ENCODE assay signal across 8 cellular contexts in the genomic region with DNA sequence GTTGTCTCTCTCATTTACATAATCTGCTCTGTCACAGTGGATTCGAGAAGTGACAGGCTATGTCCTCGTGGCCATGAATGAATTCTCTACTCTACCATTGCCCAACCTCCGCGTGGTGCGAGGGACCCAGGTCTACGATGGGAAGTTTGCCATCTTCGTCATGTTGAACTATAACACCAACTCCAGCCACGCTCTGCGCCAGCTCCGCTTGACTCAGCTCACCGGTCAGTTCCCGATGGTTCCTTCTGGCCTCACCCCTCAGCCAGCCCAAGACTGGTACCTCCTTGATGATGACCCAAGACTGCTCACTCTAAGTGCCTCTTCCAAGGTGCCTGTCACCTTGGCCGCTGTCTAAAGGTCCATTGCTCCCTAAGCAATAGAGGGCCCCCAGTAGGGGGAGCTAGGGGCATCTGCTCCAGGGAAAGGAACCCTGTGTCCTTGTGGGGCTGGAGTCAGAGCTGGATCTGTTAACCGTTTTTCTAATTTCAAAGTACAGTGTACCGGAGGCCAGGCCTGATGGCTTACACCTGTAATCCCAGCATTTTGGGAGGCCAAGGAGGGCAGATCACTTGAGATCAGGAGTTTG.
DNase-seq lines count a peak whose midpoint lies in the region; ATAC-seq and TF ChIP-seq lines count a peak whose summit lies in the region.

No MANE protein-coding gene starts in this region.

- H3K27ac ChIP-seq in mucosa of rectum (ENCODE audit: low read depth in 2 of 2, low read length in 2 of 2) = peak overlapping the region; percentile 10 to 24

- TF ChIP-seq CTCF in LNCAP (IDR thresholded peaks at IDR 0.05) = peak; percentile 36; the same call in 1 of the 2 replicates

- ATAC-seq in GM18870 (IDR thresholded peaks at IDR 0.05; ENCODE audit: unreplicated experiment) = no peak
- ATAC-seq in GM18909 (IDR thresholded peaks at IDR 0.05; ENCODE audit: poor library complexity, unreplicated experiment) = no peak

- DNase-seq in DMS53 (lab: John Stamatoyannopoulos, UW) (peak; percentile 45), DMS53 treated with DMSO at 0.1 percent for 48 hours (lab: John Stamatoyannopoulos, UW; ENCODE audit: unreplicated experiment) (no peak), amniotic epithelial cell (ENCODE audit: low read depth) (peak; percentile 23), T1000 (lab: John Stamatoyannopoulos, UW) (no peak)

- no peak overlapping the region for H3K4me3 ChIP-seq in mucosa of rectum (ENCODE audit: low read length in 2 of 2)

- H3K9ac ChIP-seq in mucosa of rectum (ENCODE audit: low read depth in 1 of 2, low read length in 2 of 2) = no peak overlapping the region

- H3K27me3 ChIP-seq in mucosa of rectum (ENCODE audit: control insufficient read depth in 2 of 2, insufficient read depth in 2 of 2, low read length in 2 of 2) = no peaks in the 10 kb centered on the region

- peaks cover 36 to 38% of the 10 kb centered on the region in 2 donors for H3K36me3 ChIP-seq in mucosa of rectum (ENCODE audit: control insufficient read depth in 2 of 2, insufficient read depth in 2 of 2, low read length in 2 of 2)

- H3K4me1 ChIP-seq in mucosa of rectum (ENCODE audit: control insufficient read depth in 2 of 2, insufficient read depth in 2 of 2, low read length in 2 of 2) = peaks cover 30 to 47% of the 10 kb centered on the region in 2 donors

- H3K9me3 ChIP-seq in mucosa of rectum (ENCODE audit: control insufficient read depth in 2 of 2, low read length in 2 of 2) = no peaks in the 10 kb centered on the region

Comparison
In these comparisons a context has a peak if more than half of its experiments do, and no peak if none do; other contexts are left out.
1. DNase-seq: peak in DMS53 (single experiment) and amniotic epithelial cell (single experiment); none in DMS53 treated with DMSO at 0.1 percent for 48 hours (single experiment) and T1000 (single experiment).